In the genomic region with DNA sequence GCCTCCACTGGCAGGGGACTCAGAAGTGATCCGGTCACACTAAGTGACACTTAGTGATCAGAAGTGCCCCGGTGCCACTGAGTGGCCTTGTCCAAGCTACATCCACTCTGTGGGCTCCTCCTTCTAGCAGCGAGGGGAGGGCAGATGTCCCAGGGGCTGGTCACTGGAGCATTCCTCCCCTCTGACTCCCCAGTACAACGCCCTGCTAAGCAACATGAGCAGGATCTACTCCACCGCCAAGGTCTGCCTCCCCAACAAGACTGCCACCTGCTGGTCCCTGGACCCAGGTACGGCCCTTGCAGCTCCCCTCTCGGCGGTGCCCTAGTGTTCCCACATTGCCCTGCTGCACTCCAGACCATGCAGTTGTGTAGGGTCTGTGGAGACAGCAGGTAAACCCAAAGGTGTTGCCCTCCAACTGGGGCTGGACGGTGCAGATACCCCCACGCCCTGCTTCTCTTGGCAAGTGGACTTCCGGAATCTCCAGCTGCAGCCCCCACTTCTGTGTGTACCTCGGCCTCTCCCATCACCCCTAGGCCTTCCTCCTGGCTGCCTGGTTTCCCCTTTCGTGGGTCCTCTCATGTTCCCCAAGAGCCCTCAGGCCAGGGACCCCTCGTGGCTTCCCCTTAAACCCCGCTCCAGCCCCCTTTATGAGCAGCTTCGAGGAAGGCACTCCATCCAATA, we compare ENCODE assay signal across 8 cellular contexts.
DNase-seq lines count a peak whose midpoint lies in the region; ATAC-seq and TF ChIP-seq lines count a peak whose summit lies in the region.

No MANE protein-coding gene starts in this region.

- peak; percentile 87 for TF ChIP-seq CTCF in GM10248 (IDR thresholded peaks at IDR 0.05; ENCODE audit: control extremely low read depth, extremely low read depth, low read depth, missing control alignments)

- ATAC-seq in HG02678 (IDR thresholded peaks at IDR 0.05; ENCODE audit: unreplicated experiment): peak; percentile 73
- no peak for ATAC-seq in GM18870 (IDR thresholded peaks at IDR 0.05; ENCODE audit: unreplicated experiment)

- POLR2A ChIA-PET in GM10248 (lab: Yijun Ruan, JAX): no interaction called here

- DNase-seq in GM10248 (ENCODE audit: extremely low spot score) (peak; percentile 92), NCI-H2171 treated with DMSO at 0.1 percent for 48 hours (lab: John Stamatoyannopoulos, UW) (peak; percentile 31), cerebellar cortex (ENCODE audit: low spot score) (peak; percentile 67), kidney tubule cell (ENCODE audit: low spot score) (peak; percentile 92)
- DNase-seq in activated CD4-positive, CD25-positive, alpha-beta regulatory T cell treated with anti-CD3 and anti-CD28 coated beads, Interleukin-2, amount 50 U/mL, for 16 hours (ENCODE audit: low read depth, low spot score): peak; percentile 23
- peak; percentile 78 to 80 for DNase-seq in stimulated activated CD4-positive, alpha-beta T cell treated with anti-CD3 and anti-CD28 coated beads, Interleukin-2, amount 100 ng/mL, for 24 hours

- CTCF ChIA-PET in GM10248 (lab: Yijun Ruan, JAX): interaction anchor here (0.7 to 9.3 kb wide), 37 partner anchors 9 to 1274 kb away, joined by 3 to 224 read pairs (median 5); partner anchors contain the start of gene CYB561

Comparison
In these comparisons a context has a peak if more than half of its experiments do, and no peak if none do; other contexts are left out.
1. DNase-seq: peak in every context shown above with its lines; median percentile 92 in GM10248; 92 in kidney tubule cell; 79 in stimulated activated CD4-positive, alpha-beta T cell treated with anti-CD3 and anti-CD28 coated beads, Interleukin-2, amount 100 ng/mL, for 24 hours; 67 in cerebellar cortex; 31 in NCI-H2171 treated with DMSO at 0.1 percent for 48 hours; 23 in activated CD4-positive, CD25-positive, alpha-beta regulatory T cell treated with anti-CD3 and anti-CD28 coated beads, Interleukin-2, amount 50 U/mL, for 16 hours.